In the genomic region with DNA sequence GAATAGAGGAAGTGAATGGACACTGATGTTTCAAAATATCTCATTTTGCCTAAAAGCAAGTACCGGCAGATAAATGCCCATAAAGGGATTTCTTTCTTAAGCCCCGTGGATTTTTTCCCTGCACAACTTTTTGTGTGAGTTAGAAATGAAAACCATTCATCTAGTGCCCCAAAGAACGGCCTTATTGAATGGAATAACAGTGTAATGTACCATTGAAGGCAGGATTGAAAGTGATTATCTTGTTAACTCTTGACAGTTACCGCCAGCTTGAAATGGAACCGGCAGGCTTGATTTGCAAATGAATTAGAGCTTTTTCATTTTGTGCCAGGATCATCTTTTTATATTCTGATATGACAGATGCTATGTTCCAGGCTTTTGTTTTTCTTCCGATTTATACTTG, we compare ENCODE assay signal across 31 cellular contexts.
"Had no signal": no experiment of that assay in that cellular context is flagged by ENCODE, and none has a peak within 500 bp of the region (broad histone marks: within the 10 kb centered on the region; RNA-seq: fewer than 3 reads in every experiment).

No MANE protein-coding gene starts in this region.

- ATAC-seq: activated CD4-positive, alpha-beta T cell treated with anti-CD3 and anti-CD28 coated beads for 36 hours; gastrocnemius medialis; left cardiac atrium; psoas muscle; stimulated activated effector memory CD8-positive, alpha-beta T cell treated with anti-CD3 and anti-CD28 coated beads, Interleukin-12 subunit alpha, Interleukin-12 subunit beta, amount 100 ng/mL, for 72 hours; stimulated activated naive CD8-positive, alpha-beta T cell treated with anti-CD3 and anti-CD28 coated beads, Interleukin-15, amount 100 ng/mL, for 72 hours had no signal

- H3K27me3 Mint-ChIP-seq: activated B cell treated with CpG ODN at 0.5 μM for 24 hours; activated CD4-positive, alpha-beta T cell treated with anti-CD3 and anti-CD28 coated beads for 36 hours; activated naive CD8-positive, alpha-beta T cell treated with anti-CD3 and anti-CD28 coated beads for 36 hours; naive B cell; stimulated activated naive CD8-positive, alpha-beta T cell treated with anti-CD3 and anti-CD28 coated beads, Interleukin-15, amount 100 ng/mL, for 72 hours had no signal

- H2AFZ ChIP-seq: hepatocyte, parathyroid adenoma had no signal

- H3K79me2 ChIP-seq: hepatocyte, parathyroid adenoma had no signal

- H3K4me3 Mint-ChIP-seq: activated B cell treated with CpG ODN at 0.5 μM for 24 hours; activated CD4-positive, alpha-beta T cell treated with anti-CD3 and anti-CD28 coated beads for 36 hours; activated naive CD8-positive, alpha-beta T cell treated with anti-CD3 and anti-CD28 coated beads for 36 hours; mesothelial cell of epicardium; naive B cell; nephron progenitor cell; stimulated activated effector memory CD8-positive, alpha-beta T cell treated with anti-CD3 and anti-CD28 coated beads, Interleukin-12 subunit alpha, Interleukin-12 subunit beta, amount 100 ng/mL, for 72 hours; stimulated activated naive CD8-positive, alpha-beta T cell treated with anti-CD3 and anti-CD28 coated beads, Interleukin-15, amount 100 ng/mL, for 72 hours had no signal

- H3K4me3 ChIP-seq: ascending aorta, coronary artery, gastrocnemius medialis, hepatocyte, psoas muscle, sigmoid colon, upper lobe of left lung, vagina had no signal

- H3K27ac ChIP-seq: ascending aorta, brain microvascular endothelial cell, coronary artery, dorsolateral prefrontal cortex, gastrocnemius medialis, hepatocyte, parathyroid adenoma, psoas muscle, sigmoid colon, upper lobe of left lung, vagina had no signal

- H3K4me2 ChIP-seq: hepatocyte had no signal

- H3K36me3 ChIP-seq: ascending aorta, brain microvascular endothelial cell, gastrocnemius medialis, sigmoid colon, upper lobe of left lung had no signal

- H3K4me1 Mint-ChIP-seq: activated B cell treated with CpG ODN at 0.5 μM for 24 hours; activated CD4-positive, alpha-beta T cell treated with anti-CD3 and anti-CD28 coated beads for 36 hours; activated naive CD8-positive, alpha-beta T cell treated with anti-CD3 and anti-CD28 coated beads for 36 hours; mesothelial cell of epicardium; naive B cell; nephron progenitor cell; stimulated activated effector memory CD8-positive, alpha-beta T cell treated with anti-CD3 and anti-CD28 coated beads, Interleukin-12 subunit alpha, Interleukin-12 subunit beta, amount 100 ng/mL, for 72 hours; stimulated activated naive CD8-positive, alpha-beta T cell treated with anti-CD3 and anti-CD28 coated beads, Interleukin-15, amount 100 ng/mL, for 72 hours had no signal

- H3K27me3 ChIP-seq: ascending aorta, brain microvascular endothelial cell, dorsolateral prefrontal cortex, gastrocnemius medialis, hepatocyte, sigmoid colon, upper lobe of left lung, vagina had no signal

- H3K9ac ChIP-seq: parathyroid adenoma had no signal

- DNase-seq: activated B cell treated with CpG ODN at 0.5 μM for 24 hours; activated CD4-positive, alpha-beta T cell treated with anti-CD3 and anti-CD28 coated beads for 36 hours; activated CD4-positive, alpha-beta T cell treated with anti-CD3 and anti-CD28 coated beads, Interleukin-2, amount 50 U/mL, for 4 hours; activated CD8-positive, alpha-beta memory T cell treated with anti-CD3 and anti-CD28 coated beads for 24 hours; activated effector memory CD4-positive, alpha-beta T cell treated with Interleukin-2 at 50 U/mL for 16 hours; activated naive CD4-positive, alpha-beta T cell treated with Interleukin-2 at 50 U/mL for 16 hours; activated naive CD8-positive, alpha-beta T cell treated with anti-CD3 and anti-CD28 coated beads for 36 hours; brain microvascular endothelial cell; dorsolateral prefrontal cortex; effector memory CD4-positive, alpha-beta T cell; gastrocnemius medialis; glutamatergic neuron; left cardiac atrium; naive B cell; nephron progenitor cell; occipital lobe; psoas muscle; sigmoid colon; small intestine; stimulated activated CD4-positive, alpha-beta T cell treated with anti-CD3 and anti-CD28 coated beads, Interleukin-4, amount 100 ng/mL, for 24 hours; stimulated activated naive CD8-positive, alpha-beta T cell treated with anti-CD3 and anti-CD28 coated beads, Interleukin-15, amount 100 ng/mL, for 72 hours; substantia nigra; T-helper 2 cell; upper lobe of left lung had no signal

- H3K27ac Mint-ChIP-seq: activated B cell treated with CpG ODN at 0.5 μM for 24 hours; activated CD4-positive, alpha-beta T cell treated with anti-CD3 and anti-CD28 coated beads for 36 hours; activated naive CD8-positive, alpha-beta T cell treated with anti-CD3 and anti-CD28 coated beads for 36 hours; mesothelial cell of epicardium; naive B cell; nephron progenitor cell; stimulated activated effector memory CD8-positive, alpha-beta T cell treated with anti-CD3 and anti-CD28 coated beads, Interleukin-12 subunit alpha, Interleukin-12 subunit beta, amount 100 ng/mL, for 72 hours had no signal
